ENCODE assay signal across 1 cellular context in the genomic region with DNA sequence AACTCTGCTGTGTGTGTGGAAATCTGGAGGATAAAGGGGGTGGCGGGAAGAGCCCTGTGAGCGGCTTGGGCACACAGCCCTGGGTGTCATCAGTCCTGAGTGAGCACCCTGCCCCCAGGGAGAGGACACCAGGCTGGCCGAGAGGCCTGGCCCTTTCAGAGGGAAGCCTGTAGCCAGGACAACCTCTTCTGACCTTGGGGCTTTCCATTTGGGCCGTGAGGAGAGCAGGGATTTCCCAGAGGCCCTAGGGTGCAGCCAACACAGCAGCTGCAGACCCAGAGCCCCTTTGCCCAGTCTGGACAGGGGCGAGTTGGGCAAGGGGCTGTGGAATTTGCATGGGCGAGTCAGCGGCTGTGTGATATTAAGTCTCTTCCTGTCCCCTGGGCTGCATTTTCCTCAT.
TF ChIP-seq lines count a peak whose summit lies in the region.

No MANE protein-coding gene starts in this region.

TF ChIP-seq in HepG2, 621 proteins besides CTCF, POLR2A, EP300 and RAD21:
- TF ChIP-seq, protein P1, sequence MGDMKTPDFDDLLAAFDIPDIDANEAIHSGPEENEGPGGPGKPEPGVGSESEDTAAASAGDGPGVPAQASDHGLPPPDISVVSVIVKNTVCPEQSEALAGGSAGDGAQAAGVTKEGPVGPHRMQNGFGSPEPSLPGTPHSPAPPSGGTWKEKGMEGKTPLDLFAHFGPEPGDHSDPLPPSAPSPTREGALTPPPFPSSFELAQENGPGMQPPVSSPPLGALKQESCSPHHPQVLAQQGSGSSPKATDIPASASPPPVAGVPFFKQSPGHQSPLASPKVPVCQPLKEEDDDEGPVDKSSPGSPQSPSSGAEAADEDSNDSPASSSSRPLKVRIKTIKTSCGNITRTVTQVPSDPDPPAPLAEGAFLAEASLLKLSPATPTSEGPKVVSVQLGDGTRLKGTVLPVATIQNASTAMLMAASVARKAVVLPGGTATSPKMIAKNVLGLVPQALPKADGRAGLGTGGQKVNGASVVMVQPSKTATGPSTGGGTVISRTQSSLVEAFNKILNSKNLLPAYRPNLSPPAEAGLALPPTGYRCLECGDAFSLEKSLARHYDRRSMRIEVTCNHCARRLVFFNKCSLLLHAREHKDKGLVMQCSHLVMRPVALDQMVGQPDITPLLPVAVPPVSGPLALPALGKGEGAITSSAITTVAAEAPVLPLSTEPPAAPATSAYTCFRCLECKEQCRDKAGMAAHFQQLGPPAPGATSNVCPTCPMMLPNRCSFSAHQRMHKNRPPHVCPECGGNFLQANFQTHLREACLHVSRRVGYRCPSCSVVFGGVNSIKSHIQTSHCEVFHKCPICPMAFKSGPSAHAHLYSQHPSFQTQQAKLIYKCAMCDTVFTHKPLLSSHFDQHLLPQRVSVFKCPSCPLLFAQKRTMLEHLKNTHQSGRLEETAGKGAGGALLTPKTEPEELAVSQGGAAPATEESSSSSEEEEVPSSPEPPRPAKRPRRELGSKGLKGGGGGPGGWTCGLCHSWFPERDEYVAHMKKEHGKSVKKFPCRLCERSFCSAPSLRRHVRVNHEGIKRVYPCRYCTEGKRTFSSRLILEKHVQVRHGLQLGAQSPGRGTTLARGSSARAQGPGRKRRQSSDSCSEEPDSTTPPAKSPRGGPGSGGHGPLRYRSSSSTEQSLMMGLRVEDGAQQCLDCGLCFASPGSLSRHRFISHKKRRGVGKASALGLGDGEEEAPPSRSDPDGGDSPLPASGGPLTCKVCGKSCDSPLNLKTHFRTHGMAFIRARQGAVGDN (CRISPR knock-in tag; IDR thresholded peaks at IDR 0.05) = peak; percentile 51
- TF ChIP-seq, protein P2, sequence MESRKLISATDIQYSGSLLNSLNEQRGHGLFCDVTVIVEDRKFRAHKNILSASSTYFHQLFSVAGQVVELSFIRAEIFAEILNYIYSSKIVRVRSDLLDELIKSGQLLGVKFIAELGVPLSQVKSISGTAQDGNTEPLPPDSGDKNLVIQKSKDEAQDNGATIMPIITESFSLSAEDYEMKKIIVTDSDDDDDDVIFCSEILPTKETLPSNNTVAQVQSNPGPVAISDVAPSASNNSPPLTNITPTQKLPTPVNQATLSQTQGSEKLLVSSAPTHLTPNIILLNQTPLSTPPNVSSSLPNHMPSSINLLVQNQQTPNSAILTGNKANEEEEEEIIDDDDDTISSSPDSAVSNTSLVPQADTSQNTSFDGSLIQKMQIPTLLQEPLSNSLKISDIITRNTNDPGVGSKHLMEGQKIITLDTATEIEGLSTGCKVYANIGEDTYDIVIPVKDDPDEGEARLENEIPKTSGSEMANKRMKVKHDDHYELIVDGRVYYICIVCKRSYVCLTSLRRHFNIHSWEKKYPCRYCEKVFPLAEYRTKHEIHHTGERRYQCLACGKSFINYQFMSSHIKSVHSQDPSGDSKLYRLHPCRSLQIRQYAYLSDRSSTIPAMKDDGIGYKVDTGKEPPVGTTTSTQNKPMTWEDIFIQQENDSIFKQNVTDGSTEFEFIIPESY (CRISPR knock-in tag; IDR thresholded peaks at IDR 0.05) = peak; percentile 37; the same call in 1 of the 2 replicates
- TF ChIP-seq ZNF564 (CRISPR knock-in tag; IDR thresholded peaks at IDR 0.05) (no peak), POLR2AphosphoS2 (IDR thresholded peaks at IDR 0.05; ENCODE audit: low read depth, low read length) (no peak)
